In the genomic region with DNA sequence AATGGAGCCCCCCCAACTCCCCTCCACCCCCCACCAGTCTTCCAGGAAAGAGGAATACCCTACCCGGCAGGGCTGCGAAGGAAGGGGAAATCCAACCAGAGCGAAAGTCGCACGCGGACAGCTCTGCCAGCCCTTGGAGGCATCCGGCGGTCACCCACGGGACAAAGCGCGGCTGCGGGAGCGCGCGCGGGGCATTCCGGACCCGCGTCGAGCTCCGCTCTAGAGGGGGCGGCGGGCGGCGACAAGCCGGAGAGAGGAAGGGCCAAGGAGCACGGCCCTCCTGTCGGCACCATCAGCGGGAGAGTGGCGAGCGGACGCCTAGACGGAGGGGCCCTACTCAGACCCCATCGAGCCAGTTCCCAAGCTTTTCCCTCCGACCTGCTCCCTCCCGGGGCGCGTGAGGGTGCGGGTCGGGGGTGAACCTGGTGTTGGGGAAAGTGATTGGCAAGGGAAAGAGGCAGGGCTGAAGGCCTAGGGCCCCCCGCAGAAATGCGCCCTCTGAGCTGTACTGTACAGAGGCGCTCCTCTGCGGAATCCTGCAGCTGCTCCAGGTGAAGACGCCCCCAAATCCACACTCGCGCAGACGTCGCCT, we compare ENCODE assay signal across 8 cellular contexts. TPM values are rescaled to one million over a fixed set of nuclear protein-coding genes. Genes with fewer than 3 reads are reported as not detected.
DNase-seq lines count a peak whose midpoint lies in the region; ATAC-seq and TF ChIP-seq lines count a peak whose summit lies in the region.

No MANE protein-coding gene starts in this region.

- peak overlapping the region; percentile 80 for H3K27ac ChIP-seq in BLaER1
- no peak overlapping the region for H3K27ac ChIP-seq in Karpas-422 (ENCODE audit: low read length)
- no peak overlapping the region for H3K27ac ChIP-seq in mesendoderm (ENCODE audit: low read depth, low read length)
- H3K27ac ChIP-seq in upper lobe of right lung = no peak overlapping the region

- no peaks in the 10 kb centered on the region for H3K9me2 ChIP-seq in Karpas-422 (replicated peaks; ENCODE audit: insufficient read depth, low read length)

- H3K18ac ChIP-seq in mesendoderm (ENCODE audit: low read length) = no peak overlapping the region

- H3K4me1 ChIP-seq in BLaER1 (peaks cover 95% of the 10 kb centered on the region), Karpas-422 (ENCODE audit: low read length) (no peaks in the 10 kb centered on the region), mesendoderm (ENCODE audit: control insufficient read depth, low read depth, low read length) (no peaks in the 10 kb centered on the region), upper lobe of right lung (peaks cover 58% of the 10 kb centered on the region)

- ATAC-seq in GM19463 (IDR thresholded peaks at IDR 0.05; ENCODE audit: unreplicated experiment) (peak; percentile 9), upper lobe of right lung (peak; percentile 12)
- ATAC-seq in central memory CD8-positive, alpha-beta T cell (replicated peaks; ENCODE audit: extremely low read depth, poor library complexity, severe bottlenecking) = peak; percentile 18

- no peak overlapping the region for H2AFZ ChIP-seq in Karpas-422 (ENCODE audit: low read length)

- peaks cover 29% of the 10 kb centered on the region for H3K27me3 ChIP-seq in BLaER1
- no peaks in the 10 kb centered on the region for H3K27me3 ChIP-seq in Karpas-422 (ENCODE audit: low read length)
- peaks cover 21% of the 10 kb centered on the region for H3K27me3 ChIP-seq in mesendoderm (ENCODE audit: insufficient read depth, low read length, poor library complexity)
- H3K27me3 ChIP-seq in upper lobe of right lung = no peaks in the 10 kb centered on the region

- peaks cover 19% of the 10 kb centered on the region for H3K27me3 Mint-ChIP-seq in central memory CD8-positive, alpha-beta T cell

- H3K36me3 Mint-ChIP-seq in central memory CD8-positive, alpha-beta T cell (ENCODE audit: insufficient read depth) = peaks cover 3% of the 10 kb centered on the region

- peak overlapping the region; percentile 83 for H3K9ac ChIP-seq in BLaER1
- no peak overlapping the region for H3K9ac ChIP-seq in Karpas-422 (ENCODE audit: low read length)
- peak overlapping the region; percentile 33 for H3K9ac ChIP-seq in mesendoderm (ENCODE audit: low read length)

- no peak overlapping the region for H4K8ac ChIP-seq in mesendoderm (ENCODE audit: low read depth, low read length)

- no CpG with 5 or more reads among the region's 49 CpGs for WGBS in mesendoderm (ENCODE audit: extremely low coverage, insufficient coverage, low lambda C conversion rate)

- H3K27ac Mint-ChIP-seq in central memory CD8-positive, alpha-beta T cell (ENCODE audit: low read depth) = peak overlapping the region; percentile 35

- no peak overlapping the region for H3K23ac ChIP-seq in mesendoderm (ENCODE audit: low read length)

- DNase-seq in Karpas-422 = no peak
- DNase-seq in central memory CD8-positive, alpha-beta T cell (ENCODE audit: low spot score in 2 of 2) = no peak
- no peak for DNase-seq in mesendoderm
- peak; percentile 73 for DNase-seq in upper lobe of right lung
- no peak for DNase-seq in GOT3 (lab: John Stamatoyannopoulos, UW)
- no peak for DNase-seq in islet precursor cell

- H2BK15ac ChIP-seq in mesendoderm (replicated peaks; ENCODE audit: low read depth) = no peak overlapping the region

- intact Hi-C loops in upper lobe of right lung (cut with DNase I) = no loop called here

- peak overlapping the region; percentile 85 for H3K4me3 ChIP-seq in BLaER1
- H3K4me3 ChIP-seq in Karpas-422 (ENCODE audit: low read length) = no peak overlapping the region
- peak overlapping the region; percentile 49 for H3K4me3 ChIP-seq in mesendoderm (ENCODE audit: low read length)
- H3K4me3 ChIP-seq in upper lobe of right lung = peak overlapping the region; percentile 63

- H3K79me2 ChIP-seq in Karpas-422 (ENCODE audit: low read length) (no peaks in the 10 kb centered on the region), mesendoderm (ENCODE audit: control insufficient read depth, insufficient read depth, low read length) (no peaks in the 10 kb centered on the region)

- H2BK5ac ChIP-seq in mesendoderm (ENCODE audit: low read length) = no peak overlapping the region

- H3K56ac ChIP-seq in mesendoderm (ENCODE audit: low read length) = peak overlapping the region; percentile 73

- no peak overlapping the region for H4K5ac ChIP-seq in mesendoderm (ENCODE audit: low read length)

- H3K9me3 Mint-ChIP-seq in central memory CD8-positive, alpha-beta T cell = no peaks in the 10 kb centered on the region

- no peak overlapping the region for H2AK5ac ChIP-seq in mesendoderm (ENCODE audit: low read length)

- H3K4me3 Mint-ChIP-seq in central memory CD8-positive, alpha-beta T cell = peak overlapping the region; percentile 77

- no peak overlapping the region for H2BK120ac ChIP-seq in mesendoderm (ENCODE audit: low read depth, low read length)

- H3K4me2 ChIP-seq in BLaER1 = peak overlapping the region; percentile 99
- H3K4me2 ChIP-seq in Karpas-422 (ENCODE audit: low read depth, low read length, poor library complexity, severe bottlenecking) = peak overlapping the region; percentile 30
- H3K4me2 ChIP-seq in mesendoderm (ENCODE audit: low read length) = peak overlapping the region; percentile 83

- no peaks in the 10 kb centered on the region for H3K79me1 ChIP-seq in mesendoderm (ENCODE audit: low read length)

- no peak for TF ChIP-seq CTCF in upper lobe of right lung (IDR thresholded peaks at IDR 0.05)

- H3K9me3 ChIP-seq in BLaER1 (no peaks in the 10 kb centered on the region), Karpas-422 (ENCODE audit: low read length) (no peaks in the 10 kb centered on the region), upper lobe of right lung (no peaks in the 10 kb centered on the region)

- H3K4me1 Mint-ChIP-seq in central memory CD8-positive, alpha-beta T cell = peaks cover 40% of the 10 kb centered on the region

- H4K20me1 ChIP-seq in BLaER1 (peaks cover 44% of the 10 kb centered on the region), Karpas-422 (ENCODE audit: insufficient read depth, low read depth, low read length) (no peaks in the 10 kb centered on the region)

- H3K4ac ChIP-seq in mesendoderm (ENCODE audit: low read depth, low read length) = no peak overlapping the region

- H3K36me3 ChIP-seq in BLaER1 (no peaks in the 10 kb centered on the region), Karpas-422 (ENCODE audit: insufficient read depth, low read length) (no peaks in the 10 kb centered on the region), mesendoderm (ENCODE audit: control insufficient read depth, insufficient read depth, low read length) (no peaks in the 10 kb centered on the region), upper lobe of right lung (no peaks in the 10 kb centered on the region)

RNA-seq across cellular contexts. Expression of a gene that starts 0.4 kb away (rescaled TPM):
- total RNA-seq in Karpas-422 (2014; rRNA removed; shearing (Covaris generic); ENCODE audit: low replicate concordance) = 27.2 and 29.5 TPM in 2 replicates
- polyA plus RNA-seq in mesendoderm (2013, experiment 1 of 2) = 1.4 TPM
- polyA plus RNA-seq in mesendoderm (2013, experiment 2 of 2) = 1.8 TPM
- total RNA-seq in upper lobe of right lung = 37.6 TPM

RNA-seq across cellular contexts. Expression of a gene that starts 36.6 kb away (rescaled TPM):
- total RNA-seq in Karpas-422 (2014; rRNA removed; shearing (Covaris generic); ENCODE audit: low replicate concordance) = 36.0 and 45.4 TPM in 2 replicates
- polyA plus RNA-seq in mesendoderm (2013, experiment 1 of 2) = 3.7 TPM
- polyA plus RNA-seq in mesendoderm (2013, experiment 2 of 2) = 3.8 TPM
- total RNA-seq in upper lobe of right lung = 8.5 TPM

Comparison
In these comparisons a context has a peak if more than half of its experiments do, and no peak if none do; other contexts are left out.
1. H3K4me2 ChIP-seq: peak in every context shown above with its lines; median percentile 99 in BLaER1; 83 in mesendoderm; 30 in Karpas-422.